8 cellular contexts compared by ENCODE assay signal in genomic region chr2:218398437-218399390, GRCh38. TPM values are rescaled to one million over a fixed set of nuclear protein-coding genes. Genes with fewer than 3 reads are reported as not detected.
A peak's percentile ranks its signal among the peaks of the same experiment; 100 is the strongest.
DNase-seq lines count a peak whose midpoint lies in the region; ATAC-seq lines count a peak whose summit lies in the region.

No MANE protein-coding gene starts in this region.

- peak overlapping the region; percentile 97 for H3K27ac ChIP-seq in cingulate gyrus (ENCODE audit: low read depth, low read length)

- DNase-seq in DMS53 treated with DMSO at 0.1 percent for 48 hours (lab: John Stamatoyannopoulos, UW; ENCODE audit: unreplicated experiment) = peak; percentile 42
- peak; percentile 37 for DNase-seq in LHCN-M2 (ENCODE audit: low read depth)
- peak; percentile 28 to 66 (median 46) for DNase-seq in activated CD4-positive, CD25-positive, alpha-beta regulatory T cell (lab: John Stamatoyannopoulos, UW)
- peak; percentile 83 to 85 for DNase-seq in left colon
- DNase-seq in stimulated activated CD4-positive, alpha-beta T cell treated with anti-CD3 and anti-CD28 coated beads, Interleukin-1b, Interleukin-23, amount 100 ng/mL, for 4 hours (ENCODE audit: low read depth in 2 of 2) = peak; percentile 46 to 49

- intact Hi-C loops in left colon (cut with DNase I, micrococcal nuclease) = loop anchor here in 1 of 2 donors (5.0 kb wide), 1 partner anchor 96 kb away; no protein-coding TSS in a partner anchor

- ATAC-seq in GM21447 (IDR thresholded peaks at IDR 0.05; ENCODE audit: unreplicated experiment) = peak; percentile 20
- peak; percentile 46 for ATAC-seq in left colon
- ATAC-seq in HG03469 (IDR thresholded peaks at IDR 0.05; ENCODE audit: unreplicated experiment) = no peak

RNA-seq across cellular contexts. Expression of gene CTDSP1, which starts 1.0 kb away (rescaled TPM):
- total RNA-seq in LHCN-M2 (2014; rRNA removed) = 69.7 and 74.1 TPM in 2 replicates
- polyA plus RNA-seq in LHCN-M2 (2012) = 69.7 TPM
- total RNA-seq in left colon = 100 to 1,000 TPM; 153 to 176 TPM

RNA-seq across cellular contexts. Expression of gene SLC11A1, which starts 16.6 kb away (rescaled TPM):
- total RNA-seq in LHCN-M2 (2014; rRNA removed) (0.11 and 0.13 TPM in 2 replicates), left colon (1 to 10 TPM; 1.7 to 2.0 TPM)
- 0.17 TPM for polyA plus RNA-seq in LHCN-M2 (2012)

RNA-seq across cellular contexts. Expression of gene VIL1, which starts 20.2 kb away (rescaled TPM):
- not detected in 2 replicates for total RNA-seq in LHCN-M2 (2014; rRNA removed)
- polyA plus RNA-seq in LHCN-M2 (2012) = 0.13 TPM
- 100 to 1,000 TPM; 441 to 488 TPM for total RNA-seq in left colon

RNA-seq across cellular contexts. Expression of gene CATIP, which starts 42.1 kb away (rescaled TPM):
- total RNA-seq in LHCN-M2 (2014; rRNA removed) = not detected in 2 replicates
- not detected for polyA plus RNA-seq in LHCN-M2 (2012)
- not detected for total RNA-seq in left colon

Comparison
In these comparisons a context has a peak if more than half of its experiments do, and no peak if none do; other contexts are left out.
1. RNA of gene VIL1, which starts 20.2 kb away (total RNA-seq): 441 to 488 TPM in left colon; not detected in LHCN-M2; every median in the first group is over 100 times any median in the second.
2. Peak in every context shown above with its lines, with median percentiles within 50 percentile points of each other: DNase-seq.